ENCODE assay signal across 8 cellular contexts in the genomic region with DNA sequence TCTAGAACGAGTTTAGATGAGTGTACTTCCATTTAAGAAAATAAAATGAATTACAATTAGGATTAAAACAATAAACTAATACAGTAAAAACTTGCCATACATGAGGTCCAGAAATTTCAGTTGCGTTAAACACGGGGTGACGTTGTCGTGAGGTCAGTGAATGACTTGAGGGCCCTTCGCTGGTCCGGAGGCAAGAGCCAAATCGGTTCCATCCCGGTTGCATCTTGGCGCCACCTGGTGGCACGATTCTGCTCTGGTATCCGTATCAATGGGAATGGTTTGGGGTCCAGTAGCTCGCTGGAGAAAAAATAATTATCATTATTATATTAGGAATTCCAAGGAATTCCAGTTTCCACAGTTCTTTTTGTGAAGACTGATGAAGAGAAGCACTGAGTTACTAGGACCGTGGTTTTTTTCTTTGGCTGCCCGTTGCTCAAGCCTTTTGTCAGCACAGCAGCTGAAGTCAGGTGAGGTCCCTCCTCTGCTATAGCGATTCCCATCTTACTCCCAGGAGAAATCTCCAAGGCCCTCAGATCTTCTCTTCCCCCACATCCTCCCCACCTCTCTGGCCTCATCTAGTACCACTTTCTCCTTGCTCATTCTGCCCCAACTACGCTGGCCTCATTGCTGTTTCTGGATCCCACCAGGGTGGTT.
A peak's percentile ranks its signal among the peaks of the same experiment; 100 is the strongest.
DNase-seq lines count a peak whose midpoint lies in the region; ATAC-seq and TF ChIP-seq lines count a peak whose summit lies in the region.

No MANE protein-coding gene starts in this region.

- H3K27ac ChIP-seq in ascending aorta, result no peak overlapping the region
- H3K27ac ChIP-seq in hepatocyte, result no peak overlapping the region

- no peaks in the 10 kb centered on the region for H3K36me3 ChIP-seq in ascending aorta
- no peaks in the 10 kb centered on the region for H3K36me3 ChIP-seq in hepatocyte (replicated peaks; ENCODE audit: insufficient read depth, low read depth)

- H3K4me1 ChIP-seq in ascending aorta, result no peaks in the 10 kb centered on the region
- no peaks in the 10 kb centered on the region for H3K4me1 ChIP-seq in hepatocyte (ENCODE audit: insufficient read depth)

- H3K27me3 ChIP-seq in ascending aorta, result no peaks in the 10 kb centered on the region
- H3K27me3 ChIP-seq in hepatocyte, result no peaks in the 10 kb centered on the region

- H3K9me3 ChIP-seq in ascending aorta, result peaks cover 3 to 6% of the 10 kb centered on the region in 2 donors
- no peaks in the 10 kb centered on the region for H3K9me3 ChIP-seq in hepatocyte (ENCODE audit: low read depth)

- ATAC-seq in GM19463 (IDR thresholded peaks at IDR 0.05; ENCODE audit: unreplicated experiment) (peak; percentile 60), GM21619 (IDR thresholded peaks at IDR 0.05; ENCODE audit: unreplicated experiment) (no peak)

- no peaks in the 10 kb centered on the region for H3K9me2 ChIP-seq in hepatocyte (replicated peaks; ENCODE audit: insufficient read depth)

- 29% methylated on average over 17 of the region's 17 CpGs for WGBS in hepatocyte (ENCODE audit: low lambda C conversion rate, missing lambda C conversion rate)

- no peaks in the 10 kb centered on the region for H4K20me1 ChIP-seq in hepatocyte (ENCODE audit: insufficient read depth, poor library complexity, severe bottlenecking)

- peak; percentile 84 for TF ChIP-seq CTCF in NB4 (IDR thresholded peaks at IDR 0.05; ENCODE audit: low read depth, low read length)
- TF ChIP-seq CTCF in ascending aorta (IDR thresholded peaks at IDR 0.05), result peak; percentile 7 to 48 (median 35)
- peak; percentile 81 for TF ChIP-seq CTCF in hepatocyte (IDR thresholded peaks at IDR 0.05; ENCODE audit: poor library complexity)

- intact Hi-C loops in ascending aorta (cut with DNase I), result loop anchor here (5.0 kb wide), 1 partner anchor 669 kb away; no protein-coding TSS in a partner anchor

- no peaks in the 10 kb centered on the region for H3K79me2 ChIP-seq in hepatocyte

- no peak overlapping the region for H3K4me2 ChIP-seq in hepatocyte

- no peak overlapping the region for H2AFZ ChIP-seq in hepatocyte

- no peak for TF ChIP-seq POLR2A in NB4 (IDR thresholded peaks at IDR 0.05; ENCODE audit: extremely low read depth, insufficient read length)

- H3K4me3 ChIP-seq in NB4 (ENCODE audit: low read depth, low read length), result no peak overlapping the region
- H3K4me3 ChIP-seq in ascending aorta, result no peak overlapping the region
- H3K4me3 ChIP-seq in hepatocyte, result no peak overlapping the region

- DNase-seq in Ammon's horn (ENCODE audit: low spot score), result peak; percentile 74
- peak; percentile 69 for DNase-seq in NB4 (ENCODE audit: low read depth)
- DNase-seq in T-helper 2 cell, result peak; percentile 10 to 63 (median 47)
- no peak for DNase-seq in ascending aorta (ENCODE audit: low spot score in 2 of 2)
- DNase-seq in hepatocyte (ENCODE audit: low spot score), result peak; percentile 84
- DNase-seq in stimulated activated CD4-positive, alpha-beta T cell treated with anti-CD3 and anti-CD28 coated beads, Interleukin-12 subunit alpha, Interleukin-12 subunit beta, amount 100 ng/mL, for 48 hours (ENCODE audit: low read depth in 2 of 3, low spot score in 1 of 3), result peak; percentile 31 to 67 (median 66)

Comparison
In these comparisons a context has a peak if more than half of its experiments do, and no peak if none do; other contexts are left out.
1. DNase-seq: peak in Ammon's horn (single experiment), NB4 (single experiment), T-helper 2 cell (5 of 5), hepatocyte (single experiment) and stimulated activated CD4-positive, alpha-beta T cell treated with anti-CD3 and anti-CD28 coated beads, Interleukin-12 subunit alpha, Interleukin-12 subunit beta, amount 100 ng/mL, for 48 hours (3 of 3); none in ascending aorta (0 of 2).
2. Peak in every context shown above with its lines, with median percentiles within 50 percentile points of each other: CTCF ChIP-seq.